In genomic region chr9:107732781-107733529, GRCh38 we compare ENCODE assay signal across 10 cellular contexts.
DNase-seq lines count a peak whose midpoint lies in the region; ATAC-seq and TF ChIP-seq lines count a peak whose summit lies in the region.
"Had no signal": no experiment of that assay in that cellular context is flagged by ENCODE, and none has a peak within 500 bp of the region (broad histone marks: within the 10 kb centered on the region; RNA-seq: fewer than 3 reads in every experiment).

No MANE protein-coding gene starts in this region.

- no peak for TF ChIP-seq CTCF in PC-3 (conservative IDR thresholded peaks at IDR 0.05; ENCODE audit: low read depth, low read length)

- peaks cover 0 to 3% (median 0%) of the 10 kb centered on the region in 8 donors for H3K9me3 Mint-ChIP-seq in CD4-positive, alpha-beta memory T cell
- H3K9me3 Mint-ChIP-seq: natural killer cell treated with Interleukin-12 subunit alpha and Interleukin-12 subunit beta and Interleukin-15 and Interleukin-18, amount 100 ng/mL, for 72 hours had no signal

- intact Hi-C loops in PC-3 (cut with micrococcal nuclease), result no loop called here
- intact Hi-C loops in CD4-positive, alpha-beta memory T cell (cut with micrococcal nuclease), result no loop called here

- CTCF ChIA-PET in PC-3 (lab: Charles Lee), result no interaction called here
- CTCF ChIA-PET in CD4-positive, alpha-beta memory T cell (lab: Charles Lee; ENCODE audit: partially characterized antibody), result no interaction called here

- no peaks in the 10 kb centered on the region for H3K9me2 ChIP-seq in PC-3 (replicated peaks; ENCODE audit: low read length)

- peak; percentile 83 for ATAC-seq in PC-3
- no peak for ATAC-seq in HG03439 (IDR thresholded peaks at IDR 0.05; ENCODE audit: unreplicated experiment)
- no peak for ATAC-seq in HG03045 (IDR thresholded peaks at IDR 0.05; ENCODE audit: unreplicated experiment)
- ATAC-seq: natural killer cell treated with Interleukin-12 subunit alpha and Interleukin-12 subunit beta and Interleukin-15 and Interleukin-18, amount 100 ng/mL, for 72 hours had no signal

- H3K4me3 Mint-ChIP-seq in CD4-positive, alpha-beta memory T cell, result no peak overlapping the region
- H3K4me3 Mint-ChIP-seq: natural killer cell treated with Interleukin-12 subunit alpha and Interleukin-12 subunit beta and Interleukin-15 and Interleukin-18, amount 100 ng/mL, for 72 hours had no signal

- POLR2A ChIA-PET in PC-3 (lab: Charles Lee; ENCODE audit: unreplicated experiment), result no interaction called here
- POLR2A ChIA-PET in CD4-positive, alpha-beta memory T cell (lab: Charles Lee; ENCODE audit: partially characterized antibody), result no interaction called here

- H2AFZ ChIP-seq in ACC112 (ENCODE audit: low read length, unreplicated experiment), result peak overlapping the region; percentile 53
- peak overlapping the region; percentile 40 for H2AFZ ChIP-seq in PC-3 (ENCODE audit: low read length)

- H3K4me1 ChIP-seq in ACC112 (ENCODE audit: control insufficient read depth, insufficient read depth, low read length, unreplicated experiment) (peaks cover 55% of the 10 kb centered on the region), PC-3 (ENCODE audit: insufficient read depth, low read length) (peaks cover 30% of the 10 kb centered on the region), esophagus (ENCODE audit: control insufficient read depth in 2 of 2, insufficient read depth in 2 of 2, low read length in 1 of 2) (peaks cover 2 to 7% of the 10 kb centered on the region in 2 donors), muscle layer of duodenum (ENCODE audit: control insufficient read depth in 1 of 2, insufficient read depth in 2 of 2, low read length in 2 of 2) (peaks cover 17 to 18% of the 10 kb centered on the region in 2 donors)
- no peaks in the 10 kb centered on the region for H3K4me1 ChIP-seq in CD4-positive, alpha-beta memory T cell (ENCODE audit: insufficient read depth, low read length)

- peak overlapping the region; percentile 99 for H3K27ac ChIP-seq in ACC112 (ENCODE audit: low read depth, low read length)
- H3K27ac ChIP-seq in PC-3 (ENCODE audit: low read length), result peak overlapping the region; percentile 44
- peak overlapping the region; percentile 72 for H3K27ac ChIP-seq in esophagus (ENCODE audit: low read depth in 2 of 2, low read length in 1 of 2)
- peak overlapping the region; percentile 67 for H3K27ac ChIP-seq in muscle layer of duodenum (ENCODE audit: low read length)
- no peak overlapping the region for H3K27ac ChIP-seq in CD4-positive, alpha-beta memory T cell (ENCODE audit: low read depth, low read length)

- H3K27ac Mint-ChIP-seq in CD4-positive, alpha-beta memory T cell, result no peak overlapping the region
- H3K27ac Mint-ChIP-seq: natural killer cell treated with Interleukin-12 subunit alpha and Interleukin-12 subunit beta and Interleukin-15 and Interleukin-18, amount 100 ng/mL, for 72 hours had no signal

- H3K27me3 ChIP-seq in ACC112 (ENCODE audit: insufficient read depth, low read length), result no peaks in the 10 kb centered on the region
- no peaks in the 10 kb centered on the region for H3K27me3 ChIP-seq in PC-3 (ENCODE audit: low read length)
- no peaks in the 10 kb centered on the region for H3K27me3 ChIP-seq in esophagus (ENCODE audit: control insufficient read depth in 1 of 2, insufficient read depth in 2 of 2, low read length in 2 of 2)
- H3K27me3 ChIP-seq in muscle layer of duodenum (ENCODE audit: low read depth, low read length), result no peaks in the 10 kb centered on the region
- H3K27me3 ChIP-seq in CD4-positive, alpha-beta memory T cell (ENCODE audit: insufficient read depth, low read length), result no peaks in the 10 kb centered on the region
- H3K27me3 ChIP-seq: BLaER1 treated with 17β-estradiol and CSF1 and Interleukin-3, amounts not matched to agents 10 nM and 100 nM had no signal

- no peak overlapping the region for H3K9ac ChIP-seq in PC-3 (ENCODE audit: low read length)

- H3K79me2 ChIP-seq in ACC112 (ENCODE audit: control insufficient read depth, insufficient read depth, low read length, unreplicated experiment) (no peaks in the 10 kb centered on the region), PC-3 (ENCODE audit: low read length) (no peaks in the 10 kb centered on the region)

- 15 to 24% methylated on average over 8 of the region's 8 CpGs for WGBS in esophagus, 2 donors

- H3K4me3 ChIP-seq in ACC112 (ENCODE audit: low read depth, low read length) (peak overlapping the region; percentile 56), PC-3 (ENCODE audit: low read length) (peak overlapping the region; percentile 44), esophagus (ENCODE audit: low read depth in 1 of 2, low read length in 2 of 2) (no peak overlapping the region), muscle layer of duodenum (ENCODE audit: low read depth in 1 of 2, low read length in 2 of 2) (peak overlapping the region in 1 of 2 donors; percentile 31)
- H3K4me3 ChIP-seq in CD4-positive, alpha-beta memory T cell (ENCODE audit: low read length in 2 of 2), result no peak overlapping the region
- H3K4me3 ChIP-seq: BLaER1 treated with 17β-estradiol and CSF1 and Interleukin-3, amounts not matched to agents 10 nM and 100 nM had no signal

- no peaks in the 10 kb centered on the region for H3K36me3 Mint-ChIP-seq in CD4-positive, alpha-beta memory T cell
- H3K36me3 Mint-ChIP-seq: natural killer cell treated with Interleukin-12 subunit alpha and Interleukin-12 subunit beta and Interleukin-15 and Interleukin-18, amount 100 ng/mL, for 72 hours had no signal

- no peaks in the 10 kb centered on the region for H3F3A ChIP-seq in PC-3 (ENCODE audit: low read length, unreplicated experiment)

- H3K9me3 ChIP-seq in PC-3 (ENCODE audit: low read length) (no peaks in the 10 kb centered on the region), esophagus (ENCODE audit: control insufficient read depth in 2 of 2, insufficient read depth in 1 of 2, low read depth in 1 of 2, low read length in 1 of 2) (no peaks in the 10 kb centered on the region), muscle layer of duodenum (ENCODE audit: control insufficient read depth in 1 of 2, low read length in 2 of 2) (no peaks in the 10 kb centered on the region)
- no peaks in the 10 kb centered on the region for H3K9me3 ChIP-seq in CD4-positive, alpha-beta memory T cell (ENCODE audit: control insufficient read depth in 1 of 2, low read length in 2 of 2)
- H3K9me3 ChIP-seq: BLaER1 treated with 17β-estradiol and CSF1 and Interleukin-3, amounts not matched to agents 10 nM and 100 nM had no signal

- peak; percentile 79 for DNase-seq in PC-3
- DNase-seq in CD4-positive, alpha-beta memory T cell, result no peak
- DNase-seq in stimulated activated CD4-positive, alpha-beta T cell treated with anti-CD3 and anti-CD28 coated beads, Interleukin-1b, Interleukin-23, amount 100 ng/mL, for 48 hours, result no peak

- no peaks in the 10 kb centered on the region for H3K4me1 Mint-ChIP-seq in CD4-positive, alpha-beta memory T cell

- no TSS peak for BruUV-seq in PC-3 (replicated peaks; lab: Mats Ljungman, UMichigan)

- H3K27me3 Mint-ChIP-seq in CD4-positive, alpha-beta memory T cell, result peaks cover 0 to 1% of the 10 kb centered on the region in 2 donors

- H3K4me2 ChIP-seq in PC-3 (ENCODE audit: low read length), result peak overlapping the region; percentile 78

- no peaks in the 10 kb centered on the region for H3K36me3 ChIP-seq in ACC112 (ENCODE audit: insufficient read depth, low read length)
- no peaks in the 10 kb centered on the region for H3K36me3 ChIP-seq in PC-3 (ENCODE audit: low read depth, low read length)
- H3K36me3 ChIP-seq in esophagus (ENCODE audit: control insufficient read depth in 2 of 2, insufficient read depth in 2 of 2, low read length in 1 of 2), result no peaks in the 10 kb centered on the region
- peaks cover 0 to 5% of the 10 kb centered on the region in 2 donors for H3K36me3 ChIP-seq in muscle layer of duodenum (ENCODE audit: control insufficient read depth in 1 of 2, insufficient read depth in 2 of 2, low read length in 2 of 2)
- no peaks in the 10 kb centered on the region for H3K36me3 ChIP-seq in CD4-positive, alpha-beta memory T cell (ENCODE audit: insufficient read depth, low read length)
- H3K36me3 ChIP-seq: BLaER1 treated with 17β-estradiol and CSF1 and Interleukin-3, amounts not matched to agents 10 nM and 100 nM had no signal

- H4K20me1 ChIP-seq in PC-3 (ENCODE audit: low read length), result no peaks in the 10 kb centered on the region
- H4K20me1 ChIP-seq: BLaER1 treated with 17β-estradiol and CSF1 and Interleukin-3, amounts not matched to agents 10 nM and 100 nM had no signal

Comparison
In these comparisons a context has a peak if more than half of its experiments do, and no peak if none do; other contexts are left out.
1. H3K4me3 ChIP-seq: peak in ACC112 (single experiment) and PC-3 (single experiment); none in esophagus (0 of 2) and CD4-positive, alpha-beta memory T cell (0 of 2).